1 cellular context compared by ENCODE assay signal in the genomic region with DNA sequence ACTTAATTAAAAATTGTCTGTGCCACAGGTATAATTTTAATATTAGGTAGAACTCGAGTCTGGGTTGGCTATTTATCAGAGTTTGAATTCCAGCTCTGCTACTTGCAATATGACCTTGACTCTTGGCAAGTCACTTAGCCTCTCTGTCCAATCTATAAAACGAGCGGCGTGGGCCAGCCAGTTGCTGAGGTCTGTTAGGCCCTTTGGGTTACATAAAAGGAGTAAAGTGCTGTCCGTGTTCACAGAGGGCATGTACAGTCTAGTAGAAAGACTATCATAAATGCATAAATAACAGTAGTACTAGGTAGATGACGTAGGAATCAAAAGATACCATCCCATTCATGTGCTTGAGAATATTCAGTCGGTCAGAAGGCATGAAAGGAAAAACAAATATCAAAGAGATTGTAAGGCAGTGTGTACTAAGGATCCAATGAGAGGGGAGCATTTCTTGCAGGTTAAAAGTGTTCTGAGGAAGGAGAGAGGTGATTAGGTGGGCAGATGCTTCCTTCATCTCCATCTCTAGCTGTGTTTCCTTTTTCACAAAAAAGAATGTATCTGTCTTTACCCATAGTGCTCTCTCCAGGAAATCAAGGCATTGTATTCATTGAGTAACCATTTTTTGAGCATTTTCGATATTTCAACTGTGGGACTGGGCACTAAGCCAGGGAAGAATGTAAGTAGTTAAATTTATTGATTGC.
TF ChIP-seq lines count a peak whose summit lies in the region.

No MANE protein-coding gene starts in this region.

TF ChIP-seq in H1, 55 proteins besides CTCF, POLR2A, EP300 and RAD21:
- TF ChIP-seq JUN (IDR thresholded peaks at IDR 0.05; ENCODE audit: low read depth, low read length): no peak
- peak; percentile 42; the same call in 1 of the 2 replicates for TF ChIP-seq POLR2AphosphoS5 (IDR thresholded peaks at IDR 0.05; ENCODE audit: low read depth, low read length)
- TF ChIP-seq, protein P1, sequence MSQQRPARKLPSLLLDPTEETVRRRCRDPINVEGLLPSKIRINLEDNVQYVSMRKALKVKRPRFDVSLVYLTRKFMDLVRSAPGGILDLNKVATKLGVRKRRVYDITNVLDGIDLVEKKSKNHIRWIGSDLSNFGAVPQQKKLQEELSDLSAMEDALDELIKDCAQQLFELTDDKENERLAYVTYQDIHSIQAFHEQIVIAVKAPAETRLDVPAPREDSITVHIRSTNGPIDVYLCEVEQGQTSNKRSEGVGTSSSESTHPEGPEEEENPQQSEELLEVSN (IDR thresholded peaks at IDR 0.05): no peak
- TF ChIP-seq GTF2F1 (IDR thresholded peaks at IDR 0.05; ENCODE audit: borderline replicate concordance, low read depth, low read length): no peak
TF ChIP-seq in H1: peak in this region for 1.
